Comparison of ENCODE assay signal across 8 cellular contexts in the genomic region with DNA sequence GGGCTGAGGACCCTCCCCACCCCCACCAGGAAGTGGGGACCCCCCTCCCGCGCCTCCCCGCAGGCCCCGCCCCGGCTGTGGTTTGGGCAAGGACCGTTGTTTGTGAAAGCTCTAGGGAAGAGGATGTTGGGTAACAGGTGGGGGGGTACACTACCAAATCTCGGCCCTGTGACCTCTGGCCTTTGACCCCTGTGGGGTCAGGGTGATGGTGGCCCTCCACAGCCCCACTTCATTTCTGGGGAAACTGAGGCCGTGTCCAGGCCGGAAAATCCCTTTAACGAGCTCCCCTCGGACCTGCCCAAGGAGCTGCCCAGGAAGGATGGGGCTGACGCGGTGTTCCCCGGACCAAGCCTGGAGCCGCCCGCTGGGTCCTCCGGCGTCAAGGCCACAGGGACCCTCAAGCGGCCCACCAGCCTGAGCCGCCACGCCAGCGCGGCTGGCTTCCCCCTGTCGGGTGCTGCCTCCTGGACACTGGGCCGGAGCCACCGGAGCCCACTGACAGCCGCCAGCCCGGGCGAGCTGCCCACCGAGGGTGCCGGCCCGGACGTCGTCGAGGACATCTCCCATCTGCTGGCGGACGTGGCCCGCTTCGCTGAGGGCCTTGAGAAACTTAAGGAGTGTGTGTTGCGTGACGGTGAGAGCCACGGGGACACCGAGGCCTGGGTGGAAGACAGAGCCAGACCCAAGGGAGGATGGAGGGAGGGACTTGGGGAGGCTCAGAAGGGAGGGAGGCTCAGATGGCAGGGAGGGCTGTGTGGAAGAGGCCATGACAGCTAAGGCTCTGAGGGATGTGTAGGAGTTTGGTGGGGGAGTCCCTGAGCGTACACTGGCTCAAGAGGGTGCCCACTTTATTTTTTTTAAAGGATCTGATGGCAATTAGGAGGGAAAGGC. TPM values are rescaled to one million over a fixed set of nuclear protein-coding genes. Genes with fewer than 3 reads are reported as not detected.
A peak's percentile ranks its signal among the peaks of the same experiment; 100 is the strongest.
DNase-seq lines count a peak whose midpoint lies in the region; ATAC-seq and TF ChIP-seq lines count a peak whose summit lies in the region.

No MANE protein-coding gene starts in this region.

- H3K36me3 Mint-ChIP-seq in T-helper 1 cell treated with Interleukin-12 subunit alpha and Interleukin-12 subunit beta and Interleukin-4 antibody, amounts not matched to agents 30 μg/mL and 1 μg/mL, for 36 hours (ENCODE audit: low read depth) = peaks cover 30% of the 10 kb centered on the region
- no peaks in the 10 kb centered on the region for H3K36me3 Mint-ChIP-seq in endodermal cell (ENCODE audit: low read depth)

- no peaks in the 10 kb centered on the region for H3K27me3 Mint-ChIP-seq in T-helper 1 cell treated with Interleukin-12 subunit alpha and Interleukin-12 subunit beta and Interleukin-4 antibody, amounts not matched to agents 30 μg/mL and 1 μg/mL, for 36 hours (ENCODE audit: low read depth)
- H3K27me3 Mint-ChIP-seq in endodermal cell (ENCODE audit: insufficient read depth) = peaks cover 65% of the 10 kb centered on the region

- DNase-seq in GM13976 (ENCODE audit: low spot score) (peak; percentile 69), colonic mucosa (peak; percentile 56), sciatic nerve (ENCODE audit: low spot score) (peak; percentile 78), endodermal cell (no peak), NCI-H69 (lab: John Stamatoyannopoulos, UW) (no peak)

- intact Hi-C loops in colonic mucosa (cut with DNase I) (no loop called here), sciatic nerve (cut with DNase I) (no loop called here)

- H3K9me3 Mint-ChIP-seq in T-helper 1 cell treated with Interleukin-12 subunit alpha and Interleukin-12 subunit beta and Interleukin-4 antibody, amounts not matched to agents 30 μg/mL and 1 μg/mL, for 36 hours = no peaks in the 10 kb centered on the region
- no peaks in the 10 kb centered on the region for H3K9me3 Mint-ChIP-seq in endodermal cell

- ATAC-seq in sciatic nerve = peak; percentile 36
- ATAC-seq in GM21360 (IDR thresholded peaks at IDR 0.05; ENCODE audit: unreplicated experiment) = no peak
- no peak for ATAC-seq in HG03159 (IDR thresholded peaks at IDR 0.05; ENCODE audit: unreplicated experiment)

- TF ChIP-seq CTCF in GM13976 (IDR thresholded peaks at IDR 0.05; ENCODE audit: borderline replicate concordance, control extremely low read depth, extremely low read depth, insufficient read depth, missing control alignments) (no peak), colonic mucosa (IDR thresholded peaks at IDR 0.05) (no peak), endodermal cell (conservative IDR thresholded peaks at IDR 0.05) (no peak)

- peak overlapping the region; percentile 91 for H3K27ac Mint-ChIP-seq in T-helper 1 cell treated with Interleukin-12 subunit alpha and Interleukin-12 subunit beta and Interleukin-4 antibody, amounts not matched to agents 30 μg/mL and 1 μg/mL, for 36 hours
- H3K27ac Mint-ChIP-seq in endodermal cell = no peak overlapping the region

- peaks cover 35% of the 10 kb centered on the region for H3K27me3 ChIP-seq in colonic mucosa
- H3K27me3 ChIP-seq in endodermal cell (ENCODE audit: control insufficient read depth, insufficient read depth, low read length, poor library complexity, severe bottlenecking) = peaks cover 80% of the 10 kb centered on the region

- no peaks in the 10 kb centered on the region for H3K9me3 ChIP-seq in colonic mucosa
- H3K9me3 ChIP-seq in endodermal cell (ENCODE audit: control insufficient read depth, low read length) = no peaks in the 10 kb centered on the region

- H3K9ac ChIP-seq in colonic mucosa (ENCODE audit: low read depth in 2 of 2, low read length in 2 of 2) (peak overlapping the region; percentile 58 to 60), endodermal cell (ENCODE audit: extremely low read depth, low read length, poor library complexity, severe bottlenecking) (no peak overlapping the region)

- peaks cover 28% of the 10 kb centered on the region for H3K4me1 ChIP-seq in colonic mucosa
- peaks cover 5% of the 10 kb centered on the region for H3K4me1 ChIP-seq in endodermal cell (ENCODE audit: control insufficient read depth, insufficient read depth, low read length)

- H3K4me1 Mint-ChIP-seq in T-helper 1 cell treated with Interleukin-12 subunit alpha and Interleukin-12 subunit beta and Interleukin-4 antibody, amounts not matched to agents 30 μg/mL and 1 μg/mL, for 36 hours (ENCODE audit: low read depth) = peaks cover 33% of the 10 kb centered on the region
- peaks cover 5% of the 10 kb centered on the region for H3K4me1 Mint-ChIP-seq in endodermal cell

- H3K27ac ChIP-seq in colonic mucosa (peak overlapping the region; percentile 74), endodermal cell (ENCODE audit: low read depth, low read length) (no peak overlapping the region)

- in situ Hi-C loops in GM13976 (cut with MboI; ENCODE audit: low sequenced_read_pairs, unreplicated experiment) = no loop called here

- 93 to 94% methylated on average over 24 to 43 of the region's 44 CpGs for WGBS in endodermal cell (ENCODE audit: insufficient coverage in 1 of 2, insufficient read length in 1 of 2), 2 experiments

- H3K4me3 ChIP-seq in colonic mucosa (peak overlapping the region; percentile 35), endodermal cell (ENCODE audit: low read length) (no peak overlapping the region)

- H3K36me3 ChIP-seq in colonic mucosa (no peaks in the 10 kb centered on the region), endodermal cell (ENCODE audit: control insufficient read depth, insufficient read depth, low read length) (no peaks in the 10 kb centered on the region)

- H3K4me3 Mint-ChIP-seq in T-helper 1 cell treated with Interleukin-12 subunit alpha and Interleukin-12 subunit beta and Interleukin-4 antibody, amounts not matched to agents 30 μg/mL and 1 μg/mL, for 36 hours = peak overlapping the region; percentile 91
- H3K4me3 Mint-ChIP-seq in endodermal cell = no peak overlapping the region

RNA-seq across cellular contexts. Expression of a gene that starts 1.4 kb away (rescaled TPM):
- total RNA-seq in colonic mucosa (10 to 100 TPM; 27.4 to 37.9 TPM), sciatic nerve (26.2 TPM), endodermal cell (10 to 100 TPM; 14.8 to 17.1 TPM)
- 5.9 TPM for polyA plus RNA-seq in endodermal cell (2013, experiment 1 of 2)
- 4.8 TPM for polyA plus RNA-seq in endodermal cell (2013, experiment 2 of 2)

RNA-seq across cellular contexts. Expression of a gene that starts 26.8 kb away (rescaled TPM):
- total RNA-seq in colonic mucosa (100 to 1,000 TPM; 135 to 245 TPM), sciatic nerve (99.8 TPM), endodermal cell (100 to 1,000 TPM; 225 to 254 TPM)
- 192 TPM for polyA plus RNA-seq in endodermal cell (2013, experiment 1 of 2)
- 174 TPM for polyA plus RNA-seq in endodermal cell (2013, experiment 2 of 2)

RNA-seq across cellular contexts. Expression of a gene that starts 28.4 kb away (rescaled TPM):
- total RNA-seq in colonic mucosa (10 to 100 TPM; 23.9 to 31.6 TPM), sciatic nerve (17.3 TPM), endodermal cell (10 to 100 TPM; 67.2 to 68.7 TPM)
- polyA plus RNA-seq in endodermal cell (2013, experiment 1 of 2) = 16.2 TPM
- polyA plus RNA-seq in endodermal cell (2013, experiment 2 of 2) = 16.2 TPM

RNA-seq across cellular contexts. Expression of a gene that starts 35.4 kb away (rescaled TPM):
- total RNA-seq in colonic mucosa (100 to 1,000 TPM; 187 to 189 TPM), sciatic nerve (239 TPM), endodermal cell (100 to 1,000 TPM; 331 to 449 TPM)
- polyA plus RNA-seq in endodermal cell (2013, experiment 1 of 2) = 418 TPM
- polyA plus RNA-seq in endodermal cell (2013, experiment 2 of 2) = 416 TPM

RNA-seq across cellular contexts. Expression of a gene that starts 41.9 kb away (rescaled TPM):
- total RNA-seq in colonic mucosa (100 to 1,000 TPM; 108 to 132 TPM), sciatic nerve (120 TPM), endodermal cell (100 to 1,000 TPM; 426 to 469 TPM)
- polyA plus RNA-seq in endodermal cell (2013, experiment 1 of 2) = 225 TPM
- polyA plus RNA-seq in endodermal cell (2013, experiment 2 of 2) = 200 TPM

Comparison
In these comparisons a context has a peak if more than half of its experiments do, and no peak if none do; other contexts are left out.
1. DNase-seq: peak in GM13976 (single experiment), colonic mucosa (single experiment) and sciatic nerve (single experiment); none in endodermal cell (single experiment) and NCI-H69 (single experiment).